In the genomic region with DNA sequence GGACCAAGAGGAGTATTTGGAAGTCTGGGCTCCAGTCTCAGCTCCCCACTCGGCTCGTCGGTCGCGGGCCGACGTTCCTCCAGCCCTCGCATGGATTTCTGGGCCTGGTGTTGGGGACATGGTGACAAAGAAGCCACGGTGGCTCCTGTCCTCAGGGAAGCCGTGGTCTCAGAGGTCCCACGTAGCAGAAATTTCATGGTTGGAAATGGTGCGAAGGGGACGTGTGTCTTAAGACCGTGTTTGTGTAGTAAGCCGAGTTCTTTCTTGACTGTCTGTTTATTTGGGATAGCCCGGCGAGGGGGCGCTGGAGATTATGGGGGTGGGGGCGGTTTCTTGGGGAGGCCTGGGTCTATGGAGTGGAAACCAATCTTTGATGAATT, we compare ENCODE assay signal across 8 cellular contexts. TPM values are rescaled to one million over a fixed set of nuclear protein-coding genes. Genes with fewer than 3 reads are reported as not detected.
DNase-seq lines count a peak whose midpoint lies in the region; ATAC-seq lines count a peak whose summit lies in the region.

No MANE protein-coding gene starts in this region.

- H3K27me3 ChIP-seq in right cardiac atrium (ENCODE audit: control insufficient read depth, insufficient read depth) (peaks cover 3% of the 10 kb centered on the region), skeletal muscle tissue (ENCODE audit: control insufficient read depth in 3 of 3, insufficient read depth in 3 of 3, low read length in 3 of 3) (peaks cover 10 to 19% (median 12%) of the 10 kb centered on the region in 3 donors)

- peak overlapping the region; percentile 88 for H3K4me3 Mint-ChIP-seq in stimulated activated naive CD8-positive, alpha-beta T cell treated with anti-CD3 and anti-CD28 coated beads, Interleukin-15, Interleukin-2, amounts not matched to agents 100 ng/mL and 50 ng/mL, for 24 hours
- H3K4me3 Mint-ChIP-seq in activated T-helper 2 cell treated with anti-CD3 and anti-CD28 coated beads, Interferon-gamma antibody, Interleukin-2, Interleukin-4, amounts not matched to agents 10 μg/mL and 5 μg/mL and 100 μg/mL, durations not matched to agents 14 hours and 24 hours and 36 hours (ENCODE audit: low read depth): peak overlapping the region; percentile 78

- H3K27me3 Mint-ChIP-seq in stimulated activated naive CD8-positive, alpha-beta T cell treated with anti-CD3 and anti-CD28 coated beads, Interleukin-15, Interleukin-2, amounts not matched to agents 100 ng/mL and 50 ng/mL, for 24 hours: peaks cover 68% of the 10 kb centered on the region
- peaks cover 62% of the 10 kb centered on the region for H3K27me3 Mint-ChIP-seq in activated T-helper 2 cell treated with anti-CD3 and anti-CD28 coated beads, Interferon-gamma antibody, Interleukin-2, Interleukin-4, amounts not matched to agents 10 μg/mL and 5 μg/mL and 100 μg/mL, durations not matched to agents 14 hours and 24 hours and 36 hours (ENCODE audit: low read depth)

- intact Hi-C loops in activated T-helper 2 cell treated with anti-CD3 and anti-CD28 coated beads, Interferon-gamma antibody, Interleukin-2, Interleukin-4, amounts not matched to agents 10 μg/mL and 5 μg/mL and 100 μg/mL, durations not matched to agents 14 hours and 24 hours and 36 hours (cut with micrococcal nuclease): no loop called here
- intact Hi-C loops in right cardiac atrium (cut with DNase I): no loop called here

- H3K27ac ChIP-seq in right cardiac atrium (ENCODE audit: low read length) (peak overlapping the region; percentile 6), skeletal muscle tissue (ENCODE audit: low read depth, low read length) (peak overlapping the region; percentile 23)

- WGBS in right cardiac atrium: 14% methylated on average over 19 of the region's 19 CpGs

- no peaks in the 10 kb centered on the region for H3K36me3 ChIP-seq in skeletal muscle tissue (ENCODE audit: control insufficient read depth in 3 of 3, insufficient read depth in 3 of 3, low read length in 3 of 3)

- peak overlapping the region; percentile 78 for H3K27ac Mint-ChIP-seq in stimulated activated naive CD8-positive, alpha-beta T cell treated with anti-CD3 and anti-CD28 coated beads, Interleukin-15, Interleukin-2, amounts not matched to agents 100 ng/mL and 50 ng/mL, for 24 hours
- H3K27ac Mint-ChIP-seq in activated T-helper 2 cell treated with anti-CD3 and anti-CD28 coated beads, Interferon-gamma antibody, Interleukin-2, Interleukin-4, amounts not matched to agents 10 μg/mL and 5 μg/mL and 100 μg/mL, durations not matched to agents 14 hours and 24 hours and 36 hours: no peak overlapping the region

- no peak for DNase-seq in stimulated activated naive CD8-positive, alpha-beta T cell treated with anti-CD3 and anti-CD28 coated beads, Interleukin-15, Interleukin-2, amounts not matched to agents 100 U/mL and 50 U/mL, for 24 hours
- DNase-seq in activated T-helper 2 cell treated with anti-CD3 and anti-CD28 coated beads, Interferon-gamma antibody, Interleukin-2, Interleukin-4, amounts not matched to agents 10 μg/mL and 5 μg/mL and 100 μg/mL, durations not matched to agents 14 hours and 24 hours and 36 hours (ENCODE audit: low spot score): no peak
- DNase-seq in right cardiac atrium (peak in 1 of 3 donors; percentile 21), KG1 (lab: John Stamatoyannopoulos, UW) (no peak)

- H3K4me1 ChIP-seq in right cardiac atrium (ENCODE audit: control insufficient read depth, insufficient read depth, low read length): no peaks in the 10 kb centered on the region
- H3K4me1 ChIP-seq in skeletal muscle tissue (ENCODE audit: control insufficient read depth in 3 of 3, insufficient read depth in 3 of 3, low read length in 3 of 3): peaks cover 6 to 8% (median 7%) of the 10 kb centered on the region in 3 donors

- H3K9ac ChIP-seq in skeletal muscle tissue (ENCODE audit: low read depth in 1 of 3, low read length in 3 of 3): peak overlapping the region; percentile 28 to 65 (median 63)

- H3K9me3 Mint-ChIP-seq in stimulated activated naive CD8-positive, alpha-beta T cell treated with anti-CD3 and anti-CD28 coated beads, Interleukin-15, Interleukin-2, amounts not matched to agents 100 ng/mL and 50 ng/mL, for 24 hours: no peaks in the 10 kb centered on the region
- no peaks in the 10 kb centered on the region for H3K9me3 Mint-ChIP-seq in activated T-helper 2 cell treated with anti-CD3 and anti-CD28 coated beads, Interferon-gamma antibody, Interleukin-2, Interleukin-4, amounts not matched to agents 10 μg/mL and 5 μg/mL and 100 μg/mL, durations not matched to agents 14 hours and 24 hours and 36 hours

- H3K9me3 ChIP-seq in right cardiac atrium (ENCODE audit: control insufficient read depth, low read length) (no peaks in the 10 kb centered on the region), skeletal muscle tissue (ENCODE audit: control insufficient read depth in 3 of 3, low read length in 3 of 3) (no peaks in the 10 kb centered on the region)

- H3K36me3 Mint-ChIP-seq in stimulated activated naive CD8-positive, alpha-beta T cell treated with anti-CD3 and anti-CD28 coated beads, Interleukin-15, Interleukin-2, amounts not matched to agents 100 ng/mL and 50 ng/mL, for 24 hours (ENCODE audit: low read depth): no peaks in the 10 kb centered on the region
- H3K36me3 Mint-ChIP-seq in activated T-helper 2 cell treated with anti-CD3 and anti-CD28 coated beads, Interferon-gamma antibody, Interleukin-2, Interleukin-4, amounts not matched to agents 10 μg/mL and 5 μg/mL and 100 μg/mL, durations not matched to agents 14 hours and 24 hours and 36 hours (ENCODE audit: low read depth): no peaks in the 10 kb centered on the region

- H3K4me1 Mint-ChIP-seq in stimulated activated naive CD8-positive, alpha-beta T cell treated with anti-CD3 and anti-CD28 coated beads, Interleukin-15, Interleukin-2, amounts not matched to agents 100 ng/mL and 50 ng/mL, for 24 hours (ENCODE audit: low read depth): peaks cover 16% of the 10 kb centered on the region
- H3K4me1 Mint-ChIP-seq in activated T-helper 2 cell treated with anti-CD3 and anti-CD28 coated beads, Interferon-gamma antibody, Interleukin-2, Interleukin-4, amounts not matched to agents 10 μg/mL and 5 μg/mL and 100 μg/mL, durations not matched to agents 14 hours and 24 hours and 36 hours (ENCODE audit: low read depth): peaks cover 9% of the 10 kb centered on the region

- H3K4me3 ChIP-seq in right cardiac atrium (ENCODE audit: low read length): peak overlapping the region; percentile 53
- peak overlapping the region; percentile 66 to 79 (median 78) for H3K4me3 ChIP-seq in skeletal muscle tissue (ENCODE audit: low read length in 3 of 3)

- no peak for ATAC-seq in stimulated activated naive CD8-positive, alpha-beta T cell treated with anti-CD3 and anti-CD28 coated beads, Interleukin-15, Interleukin-2, amounts not matched to agents 100 U/mL and 50 U/mL, for 24 hours
- ATAC-seq in right cardiac atrium (peak; percentile 29 to 40), GM18519 (IDR thresholded peaks at IDR 0.05; ENCODE audit: low FRiP score, unreplicated experiment) (no peak), GM19455 (IDR thresholded peaks at IDR 0.05; ENCODE audit: unreplicated experiment) (no peak)

RNA-seq across cellular contexts. Expression of a gene that starts 23.4 kb away (rescaled TPM):
- 30.5 and 32.1 TPM in 2 replicates for total RNA-seq in activated T-helper 2 cell treated with anti-CD3 and anti-CD28 coated beads, Interferon-gamma antibody, Interleukin-2, Interleukin-4, amounts not matched to agents 10 μg/mL and 5 μg/mL and 100 μg/mL, durations not matched to agents 14 hours and 24 hours and 36 hours
- total RNA-seq in right cardiac atrium (10 to 100 TPM; 17.7 to 20.9 (median 20.3) TPM), skeletal muscle tissue (23.0 TPM)
- 10.8 TPM for polyA plus RNA-seq in right cardiac atrium

Comparison
In these comparisons a context has a peak if more than half of its experiments do, and no peak if none do; other contexts are left out.
1. ATAC-seq: peak in right cardiac atrium (2 of 2); none in stimulated activated naive CD8-positive, alpha-beta T cell treated with anti-CD3 and anti-CD28 coated beads, Interleukin-15, Interleukin-2, amounts not matched to agents 100 U/mL and 50 U/mL, for 24 hours (single experiment), GM18519 (single experiment) and GM19455 (single experiment).